Comparison of ENCODE assay signal across 14 cellular contexts in the genomic region with DNA sequence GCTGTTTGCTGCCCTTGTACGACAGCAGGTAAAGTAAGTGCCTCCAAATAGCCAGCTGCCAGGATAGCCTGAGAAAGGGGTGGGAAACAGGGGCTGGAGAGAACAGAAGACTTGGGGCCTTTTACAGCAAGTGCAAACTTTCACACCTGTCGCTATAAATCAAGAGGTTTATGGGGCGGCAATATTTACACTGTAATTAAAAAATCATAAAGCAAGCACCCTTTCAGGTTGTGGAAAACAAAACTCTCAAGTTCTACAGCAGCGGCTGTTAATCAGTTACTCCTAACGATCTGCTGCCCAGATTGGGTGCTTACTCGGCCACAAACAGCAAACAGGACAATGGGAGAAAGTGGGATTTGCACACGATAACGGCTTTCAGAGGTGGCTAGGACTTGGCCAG.
DNase-seq lines count a peak whose midpoint lies in the region; ATAC-seq and TF ChIP-seq lines count a peak whose summit lies in the region.
"Had no signal": no experiment of that assay in that cellular context is flagged by ENCODE, and none has a peak within 500 bp of the region (broad histone marks: within the 10 kb centered on the region; RNA-seq: fewer than 3 reads in every experiment).

No MANE protein-coding gene starts in this region.

- intact Hi-C loops in gastrocnemius medialis (cut with DNase I; ENCODE audit: low total_unique reads) (no loop called here), thyroid gland (cut with DNase I) (no loop called here)

- TF ChIP-seq RAD21 in liver (IDR thresholded peaks at IDR 0.05) = peak; percentile 18 to 28

- peak overlapping the region in 1 of 2 donors; percentile 41 for H3K9ac ChIP-seq in liver (ENCODE audit: low read depth in 1 of 2, low read length in 2 of 2)
- H3K9ac ChIP-seq in smooth muscle cell (ENCODE audit: low read depth) = no peak overlapping the region

- H3K9me3 ChIP-seq in liver (ENCODE audit: control insufficient read depth in 4 of 4, low read length in 3 of 4) (no peaks in the 10 kb centered on the region), gastrocnemius medialis (no peaks in the 10 kb centered on the region), smooth muscle cell (replicated peaks; ENCODE audit: low read depth) (no peaks in the 10 kb centered on the region), thyroid gland (no peaks in the 10 kb centered on the region)

- H4K20me1 ChIP-seq in smooth muscle cell (ENCODE audit: low read depth) = no peaks in the 10 kb centered on the region

- TF ChIP-seq POLR2A in gastrocnemius medialis (IDR thresholded peaks at IDR 0.05) (no peak), thyroid gland (IDR thresholded peaks at IDR 0.05) (no peak)

- H3F3A ChIP-seq in smooth muscle cell (ENCODE audit: low read depth) = no peaks in the 10 kb centered on the region

- WGBS in liver = 27% methylated on average over 8 of the region's 8 CpGs
- WGBS in smooth muscle cell (ENCODE audit: low lambda C conversion rate) = 88% methylated on average over 8 of the region's 8 CpGs
- 86% methylated on average over 8 of the region's 8 CpGs for WGBS in thyroid gland, 2 donors

- H3K36me3 ChIP-seq in liver (ENCODE audit: control insufficient read depth in 4 of 4, insufficient read depth in 3 of 4, low read depth in 1 of 4, low read length in 3 of 4) (no peaks in the 10 kb centered on the region), gastrocnemius medialis (no peaks in the 10 kb centered on the region), smooth muscle cell (ENCODE audit: low read depth) (no peaks in the 10 kb centered on the region), thyroid gland (no peaks in the 10 kb centered on the region)

- no peak overlapping the region for H3K4me2 ChIP-seq in smooth muscle cell

- in situ Hi-C loops in gastrocnemius medialis (cut with MboI; ENCODE audit: low sequenced_read_pairs in 4 of 4) = no loop called here

- peak; percentile 96 for DNase-seq in DMS153 (lab: John Stamatoyannopoulos, UW)
- DNase-seq in NCI-H1417 (lab: John Stamatoyannopoulos, UW) = peak; percentile 50 to 99 (median 92)
- DNase-seq in NCI-H748 (lab: John Stamatoyannopoulos, UW; ENCODE audit: unreplicated experiment) = peak; percentile 96
- no peak for DNase-seq in Kasumi-1 (lab: John Stamatoyannopoulos, UW)
- DNase-seq in gastrocnemius medialis = no peak
- no peak for DNase-seq in smooth muscle cell (lab: John Stamatoyannopoulos, UW; ENCODE audit: unreplicated experiment)
- DNase-seq in thyroid gland = no peak
- DNase-seq: activated CD4-positive, alpha-beta T cell treated with anti-CD3 and anti-CD28 coated beads for 1 hour; activated CD8-positive, alpha-beta memory T cell treated with anti-CD3 and anti-CD28 coated beads, Interleukin-2, amount 50 U/mL, for 48 hours; effector CD4-positive, alpha-beta T cell; natural killer cell; Right ventricle myocardium superior had no signal

- no peak for TF ChIP-seq CTCF in liver (IDR thresholded peaks at IDR 0.05; ENCODE audit: low read depth, low read length, missing input control)
- TF ChIP-seq CTCF in gastrocnemius medialis (IDR thresholded peaks at IDR 0.05 in 4 of 5, conservative IDR thresholded peaks at IDR 0.05 in 1 of 5) = no peak
- TF ChIP-seq CTCF in smooth muscle cell (IDR thresholded peaks at IDR 0.05; ENCODE audit: borderline replicate concordance, insufficient read depth, poor library complexity, severe bottlenecking) = no peak
- no peak for TF ChIP-seq CTCF in thyroid gland (IDR thresholded peaks at IDR 0.05)

- no peak overlapping the region for H2AFZ ChIP-seq in smooth muscle cell (ENCODE audit: low read depth)

- H3K79me2 ChIP-seq in smooth muscle cell (ENCODE audit: low read depth) = no peaks in the 10 kb centered on the region

- H3K4me1 ChIP-seq in liver (ENCODE audit: control insufficient read depth in 4 of 4, insufficient read depth in 4 of 4, low read length in 3 of 4) (peaks cover 4 to 31% (median 25%) of the 10 kb centered on the region in 4 donors), gastrocnemius medialis (no peaks in the 10 kb centered on the region), smooth muscle cell (ENCODE audit: low read depth) (no peaks in the 10 kb centered on the region), thyroid gland (no peaks in the 10 kb centered on the region)

- H3K27me3 ChIP-seq in liver (ENCODE audit: control insufficient read depth in 4 of 4, insufficient read depth in 4 of 4, low read length in 3 of 4) (no peaks in the 10 kb centered on the region), gastrocnemius medialis (no peaks in the 10 kb centered on the region), smooth muscle cell (ENCODE audit: low read depth) (no peaks in the 10 kb centered on the region), thyroid gland (no peaks in the 10 kb centered on the region)

- H3K27ac ChIP-seq in liver (ENCODE audit: low read depth in 1 of 2, low read length in 2 of 2) = peak overlapping the region; percentile 55 to 57
- H3K27ac ChIP-seq in gastrocnemius medialis = no peak overlapping the region
- no peak overlapping the region for H3K27ac ChIP-seq in smooth muscle cell (ENCODE audit: low read depth)
- H3K27ac ChIP-seq in thyroid gland = no peak overlapping the region

- H3K4me3 ChIP-seq in liver (ENCODE audit: low read depth in 1 of 3, low read length in 3 of 3) (peak overlapping the region in 2 of 3 donors; percentile 6 to 27), gastrocnemius medialis (no peak overlapping the region), smooth muscle cell (no peak overlapping the region), thyroid gland (replicated peaks in 1 of 3) (no peak overlapping the region)
- H3K4me3 ChIP-seq: lung had no signal

- no peak for ATAC-seq in gastrocnemius medialis
- ATAC-seq: natural killer cell had no signal

TF ChIP-seq in liver, 16 proteins besides CTCF, POLR2A, EP300 and RAD21:
- no peak for TF ChIP-seq MAX (IDR thresholded peaks at IDR 0.05)
- peak; percentile 41 for TF ChIP-seq SP1 (IDR thresholded peaks at IDR 0.05)
- TF ChIP-seq YY1 (IDR thresholded peaks at IDR 0.05) = peak; percentile 49
- TF ChIP-seq RXRA (IDR thresholded peaks at IDR 0.05) = peak; percentile 17 to 40
- TF ChIP-seq HNF4A (conservative IDR thresholded peaks at IDR 0.05) = peak; percentile 25 to 57
- TF ChIP-seq FOXA1 (IDR thresholded peaks at IDR 0.05) = no peak
- TF ChIP-seq JUND (IDR thresholded peaks at IDR 0.05) = peak in 1 of 2 donors; percentile 27

Comparison
In these comparisons a context has a peak if more than half of its experiments do, and no peak if none do; other contexts are left out.
1. DNase-seq: peak in DMS153 (single experiment), NCI-H1417 (3 of 3) and NCI-H748 (single experiment); none in Kasumi-1 (0 of 2), gastrocnemius medialis (0 of 2), smooth muscle cell (single experiment) and thyroid gland (0 of 2).
2. H3K27ac ChIP-seq: peak in liver (2 of 2); none in gastrocnemius medialis (0 of 4), smooth muscle cell (single experiment) and thyroid gland (0 of 3).
3. H3K4me3 ChIP-seq: peak in liver (2 of 3); none in gastrocnemius medialis (0 of 4), smooth muscle cell (single experiment) and thyroid gland (0 of 3).